Comparison of ENCODE assay signal across 19 cellular contexts in genomic region chr11:76169473-76169881, GRCh38. TPM values are rescaled to one million over a fixed set of nuclear protein-coding genes. Genes with fewer than 3 reads are reported as not detected.
A peak's percentile ranks its signal among the peaks of the same experiment; 100 is the strongest.
DNase-seq lines count a peak whose midpoint lies in the region; ATAC-seq and TF ChIP-seq lines count a peak whose summit lies in the region.
"Had no signal": no experiment of that assay in that cellular context is flagged by ENCODE, and none has a peak within 500 bp of the region (broad histone marks: within the 10 kb centered on the region; RNA-seq: fewer than 3 reads in every experiment).

No MANE protein-coding gene starts in this region.

- no peak overlapping the region for H3K4me3 ChIP-seq in PC-3 (ENCODE audit: low read length)
- H3K4me3 ChIP-seq: breast epithelium, esophagus squamous epithelium, SJSA1, transverse colon had no signal

- POLR2A ChIA-PET in PC-3 (lab: Charles Lee; ENCODE audit: unreplicated experiment) = no interaction called here

- ATAC-seq in GM21529 (IDR thresholded peaks at IDR 0.05; ENCODE audit: unreplicated experiment) (peak; percentile 42), HG03432 (IDR thresholded peaks at IDR 0.05; ENCODE audit: unreplicated experiment) (peak; percentile 69), sciatic nerve (peak; percentile 12), PC-3 (no peak), GM21515 (IDR thresholded peaks at IDR 0.05; ENCODE audit: unreplicated experiment) (no peak)

- no peaks in the 10 kb centered on the region for H3K9me3 ChIP-seq in PC-3 (ENCODE audit: low read length)
- H3K9me3 ChIP-seq: breast epithelium, esophagus squamous epithelium, SJSA1, transverse colon had no signal

- no TSS peak for BruUV-seq in PC-3 (replicated peaks; lab: Mats Ljungman, UMichigan)

- H3K9ac ChIP-seq in PC-3 (ENCODE audit: low read length) = no peak overlapping the region

- no peaks in the 10 kb centered on the region for H3K9me2 ChIP-seq in PC-3 (replicated peaks; ENCODE audit: low read length)

- H3K27ac ChIP-seq in PC-3 (ENCODE audit: low read length) = no peak overlapping the region
- H3K27ac ChIP-seq: breast epithelium, esophagus squamous epithelium, SJSA1, transverse colon had no signal

- no peak overlapping the region for H3K4me2 ChIP-seq in PC-3 (ENCODE audit: low read length)

- CTCF ChIA-PET in PC-3 (lab: Charles Lee) = no interaction called here

- H3F3A ChIP-seq in PC-3 (ENCODE audit: low read length, unreplicated experiment) = no peaks in the 10 kb centered on the region

- H3K36me3 ChIP-seq in PC-3 (ENCODE audit: low read depth, low read length) = no peaks in the 10 kb centered on the region
- H3K36me3 ChIP-seq: breast epithelium, esophagus squamous epithelium, SJSA1, transverse colon had no signal

- intact Hi-C loops in sciatic nerve (cut with DNase I) = no loop called here
- intact Hi-C loops in PC-3 (cut with micrococcal nuclease) = no loop called here

- no peaks in the 10 kb centered on the region for H4K20me1 ChIP-seq in PC-3 (ENCODE audit: low read length)

- DNase-seq in NCI-H345 (lab: John Stamatoyannopoulos, UW) (peak; percentile 14), NCI-H345 treated with DMSO at 0.1 percent for 48 hours (lab: John Stamatoyannopoulos, UW; ENCODE audit: unreplicated experiment) (no peak), sciatic nerve (ENCODE audit: low spot score) (no peak), NCI-H2107 (lab: John Stamatoyannopoulos, UW) (no peak), PC-3 (no peak)
- DNase-seq: 8988T; activated CD4-positive, alpha-beta T cell treated with anti-CD3 and anti-CD28 coated beads for 48 hours; activated T-cell treated with anti-CD3 and anti-CD28 coated beads for 4 hours; DND-41; esophagus squamous epithelium; IMR-90; NCI-H2171; stimulated activated CD4-positive, alpha-beta T cell treated with anti-CD3 and anti-CD28 coated beads, Interleukin-4, amount 100 ng/mL, for 24 hours; transverse colon had no signal

- H3K79me2 ChIP-seq in PC-3 (ENCODE audit: low read length) = no peaks in the 10 kb centered on the region

- no peak overlapping the region for H2AFZ ChIP-seq in PC-3 (ENCODE audit: low read length)

- H3K4me1 ChIP-seq in PC-3 (ENCODE audit: insufficient read depth, low read length) = no peaks in the 10 kb centered on the region
- H3K4me1 ChIP-seq: breast epithelium, esophagus squamous epithelium, SJSA1, transverse colon had no signal

- no peak for TF ChIP-seq CTCF in PC-3 (conservative IDR thresholded peaks at IDR 0.05; ENCODE audit: low read depth, low read length)

- H3K27me3 ChIP-seq in PC-3 (ENCODE audit: low read length) = no peaks in the 10 kb centered on the region
- H3K27me3 ChIP-seq: breast epithelium, esophagus squamous epithelium, SJSA1, transverse colon had no signal

RNA-seq across cellular contexts. Expression of gene WNT11, which starts 36.8 kb away (rescaled TPM):
- total RNA-seq in sciatic nerve (11.6 TPM), PC-3 (2014; rRNA removed) (0.40 and 1.6 TPM in 2 replicates)
- total RNA-seq: IMR-90, SJSA1 had no signal

Comparison
In these comparisons a context has a peak if more than half of its experiments do, and no peak if none do; other contexts are left out.
1. ATAC-seq: peak in GM21529 (single experiment), HG03432 (single experiment) and sciatic nerve (single experiment); none in PC-3 (single experiment) and GM21515 (single experiment).